ENCODE assay signal across 17 cellular contexts in the genomic region with DNA sequence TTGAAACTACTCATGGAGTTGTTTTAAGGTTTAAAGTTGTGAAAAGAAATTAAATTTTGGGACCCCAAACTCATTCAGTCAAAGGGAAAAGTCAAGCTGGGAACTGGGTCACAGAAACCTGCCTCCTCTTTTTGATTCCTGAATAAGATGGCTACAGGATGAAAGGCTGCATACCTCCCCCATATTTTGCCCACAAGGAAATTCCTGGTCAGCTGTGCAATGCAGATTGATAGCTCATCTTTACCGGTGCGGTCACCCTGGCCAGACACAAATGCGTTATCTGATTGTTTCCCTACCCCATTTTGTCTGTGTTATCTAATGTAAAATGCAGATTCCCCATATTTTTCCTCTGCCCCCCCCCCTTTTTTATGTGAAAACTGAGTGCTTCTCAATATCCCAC. TPM values are rescaled to one million over a fixed set of nuclear protein-coding genes. Genes with fewer than 3 reads are reported as not detected.
DNase-seq lines count a peak whose midpoint lies in the region; ATAC-seq and TF ChIP-seq lines count a peak whose summit lies in the region.
"Had no signal": no experiment of that assay in that cellular context is flagged by ENCODE, and none has a peak within 500 bp of the region (broad histone marks: within the 10 kb centered on the region; RNA-seq: fewer than 3 reads in every experiment).

No MANE protein-coding gene starts in this region.

- peak overlapping the region; percentile 70 to 96 for H3K27ac Mint-ChIP-seq in activated naive CD4-positive, alpha-beta T cell treated with anti-CD3 and anti-CD28 coated beads, Interleukin-2, amount 50 U/mL, for 72 hours

- TF ChIP-seq CTCF in GM12875 (IDR thresholded peaks at IDR 0.05; ENCODE audit: borderline replicate concordance, insufficient read depth, low read depth, low read length) = no peak

- DNase-seq in A172 (ENCODE audit: low spot score) = peak; percentile 44
- no peak for DNase-seq in activated naive CD4-positive, alpha-beta T cell treated with anti-CD3 and anti-CD28 coated beads, Interleukin-2, amount 50 U/mL, for 72 hours (ENCODE audit: low spot score in 2 of 2)
- peak; percentile 39 for DNase-seq in myocyte (ENCODE audit: low read depth)
- no peak for DNase-seq in posterior cingulate gyrus
- DNase-seq: cortex of kidney, NCI-H2081 treated with DMSO at 0.1 percent for 48 hours, T-helper 9 cell had no signal

- intact Hi-C loops in posterior cingulate gyrus (cut with DNase I) = no loop called here

- H3K36me3 Mint-ChIP-seq in activated naive CD4-positive, alpha-beta T cell treated with anti-CD3 and anti-CD28 coated beads, Interleukin-2, amount 50 U/mL, for 72 hours = peaks cover 20 to 61% of the 10 kb centered on the region in 2 donors

- peak overlapping the region; percentile 15 for H3K4me3 ChIP-seq in GM12875 (ENCODE audit: low read depth, low read length)
- H3K4me3 ChIP-seq: GM23248 had no signal

- no peaks in the 10 kb centered on the region for H3K9me3 Mint-ChIP-seq in activated naive CD4-positive, alpha-beta T cell treated with anti-CD3 and anti-CD28 coated beads, Interleukin-2, amount 50 U/mL, for 72 hours

- ATAC-seq in activated naive CD4-positive, alpha-beta T cell treated with anti-CD3 and anti-CD28 coated beads, Interleukin-2, amount 50 U/mL, for 72 hours = no peak
- ATAC-seq in HG03095 (IDR thresholded peaks at IDR 0.05; ENCODE audit: unreplicated experiment) (no peak), HG03135 (IDR thresholded peaks at IDR 0.05; ENCODE audit: unreplicated experiment) (no peak), HG03139 (IDR thresholded peaks at IDR 0.05; ENCODE audit: unreplicated experiment) (no peak)

RNA-seq across cellular contexts. Expression of gene HAVCR2, which starts 1.3 kb away (rescaled TPM):
- not detected in 2 replicates for total RNA-seq in A172 (2014; rRNA removed; shearing (Covaris generic))
- 10 to 100 TPM; 34.4 to 52.2 TPM for total RNA-seq in activated naive CD4-positive, alpha-beta T cell treated with anti-CD3 and anti-CD28 coated beads, Interleukin-2, amount 50 U/mL, for 72 hours
- 0.37 and 2.4 TPM in 2 replicates for total RNA-seq in myocyte
- polyA plus RNA-seq in myocyte (2012) = 0.40 TPM
- total RNA-seq: fibroblast of villous mesenchyme, GM23248 had no signal
- polyA plus RNA-seq: BJ, GM23248 had no signal

RNA-seq across cellular contexts. Expression of gene MED7, which starts 35.2 kb away (rescaled TPM):
- total RNA-seq in A172 (2014; rRNA removed; shearing (Covaris generic)) = 25.6 and 26.0 TPM in 2 replicates
- 10 to 100 TPM; 16.9 to 21.7 TPM for total RNA-seq in activated naive CD4-positive, alpha-beta T cell treated with anti-CD3 and anti-CD28 coated beads, Interleukin-2, amount 50 U/mL, for 72 hours
- 12.4 and 16.0 TPM in 2 replicates for total RNA-seq in myocyte
- polyA plus RNA-seq in myocyte (2012) = 11.0 TPM

RNA-seq across cellular contexts. Expression of gene HAVCR1, which starts 48.6 kb away (rescaled TPM):
- not detected in 2 replicates for total RNA-seq in A172 (2014; rRNA removed; shearing (Covaris generic))
- under 1 TPM; 0.72 to 0.96 TPM for total RNA-seq in activated naive CD4-positive, alpha-beta T cell treated with anti-CD3 and anti-CD28 coated beads, Interleukin-2, amount 50 U/mL, for 72 hours
- total RNA-seq in myocyte = 0.43 TPM in 1 of 2 replicates, not detected in the other
- polyA plus RNA-seq in myocyte (2012) = not detected
- total RNA-seq: fibroblast of villous mesenchyme, GM23248 had no signal
- polyA plus RNA-seq: BJ, GM23248, keratinocyte had no signal

RNA-seq across cellular contexts. Expression of gene GARIN3, which starts 58.6 kb away (rescaled TPM):
- total RNA-seq in A172 (2014; rRNA removed; shearing (Covaris generic)) = not detected in 2 replicates
- total RNA-seq in activated naive CD4-positive, alpha-beta T cell treated with anti-CD3 and anti-CD28 coated beads, Interleukin-2, amount 50 U/mL, for 72 hours = under 1 TPM; 0.46 to 0.47 TPM
- total RNA-seq in myocyte = not detected in 2 replicates
- not detected for polyA plus RNA-seq in myocyte (2012)
- total RNA-seq: fibroblast of villous mesenchyme, GM23248, osteoblast, temporal lobe had no signal
- polyA plus RNA-seq: BJ, GM23248, keratinocyte had no signal

Comparison
In these comparisons a context has a peak if more than half of its experiments do, and no peak if none do; other contexts are left out.
1. DNase-seq: peak in A172 (single experiment) and myocyte (single experiment); none in activated naive CD4-positive, alpha-beta T cell treated with anti-CD3 and anti-CD28 coated beads, Interleukin-2, amount 50 U/mL, for 72 hours (0 of 2) and posterior cingulate gyrus (0 of 10).
2. RNA of gene HAVCR2, which starts 1.3 kb away (total RNA-seq): 34.4 to 52.2 TPM in activated naive CD4-positive, alpha-beta T cell treated with anti-CD3 and anti-CD28 coated beads, Interleukin-2, amount 50 U/mL, for 72 hours; 0.37 to 2.4 TPM in myocyte and not detected in A172; every median in the first group is over 10 times any median in the second.